In genomic region chr19:42075364-42075615, GRCh38 we compare ENCODE assay signal across 1 cellular context.
TF ChIP-seq lines count a peak whose summit lies in the region.

No MANE protein-coding gene starts in this region.

TF ChIP-seq in K562, 482 proteins besides CTCF, POLR2A, EP300 and RAD21 (continued from another document and continues in another):
- TF ChIP-seq ZBTB40 (IDR thresholded peaks at IDR 0.05) (peak; percentile 70), ZBTB40 (CRISPR knock-in tag; IDR thresholded peaks at IDR 0.05) (no peak), DNMT1 (IDR thresholded peaks at IDR 0.05) (peak; percentile 82; the same call in 1 of the 2 replicates), PYGO2 (tag; IDR thresholded peaks at IDR 0.05) (no peak), RREB1 (CRISPR knock-in tag; IDR thresholded peaks at IDR 0.05) (no peak), BRCA1 (IDR thresholded peaks at IDR 0.05) (no peak), BRCA1 (CRISPR knock-in tag; IDR thresholded peaks at IDR 0.05) (no peak), MGA (IDR thresholded peaks at IDR 0.05) (peak; percentile 69), STAT5A (IDR thresholded peaks at IDR 0.05; ENCODE audit: borderline replicate concordance, low read length) (no peak), CREB1 (IDR thresholded peaks at IDR 0.05) (no peak), CREB1 (CRISPR knock-in tag; IDR thresholded peaks at IDR 0.05) (no peak), HMG20B (CRISPR knock-in tag; IDR thresholded peaks at IDR 0.05) (no peak)
